Comparison of ENCODE assay signal across 8 cellular contexts in genomic region chr17:38584350-38584925, GRCh38. TPM values are rescaled to one million over a fixed set of nuclear protein-coding genes. Genes with fewer than 3 reads are reported as not detected.
DNase-seq lines count a peak whose midpoint lies in the region; ATAC-seq and TF ChIP-seq lines count a peak whose summit lies in the region.

No MANE protein-coding gene starts in this region.

- H3K9ac ChIP-seq in smooth muscle cell (ENCODE audit: low read depth) = no peak overlapping the region

- H3K9me3 ChIP-seq in ascending aorta (no peaks in the 10 kb centered on the region), hepatocyte (ENCODE audit: low read depth) (no peaks in the 10 kb centered on the region), smooth muscle cell (replicated peaks; ENCODE audit: low read depth) (no peaks in the 10 kb centered on the region)

- no peak overlapping the region for H3K4me2 ChIP-seq in hepatocyte
- no peak overlapping the region for H3K4me2 ChIP-seq in smooth muscle cell

- H3K79me2 ChIP-seq in hepatocyte = no peaks in the 10 kb centered on the region
- no peaks in the 10 kb centered on the region for H3K79me2 ChIP-seq in smooth muscle cell (ENCODE audit: low read depth)

- H3K4me1 ChIP-seq in ascending aorta (peaks cover 0 to 6% of the 10 kb centered on the region in 2 donors), hepatocyte (ENCODE audit: insufficient read depth) (peaks cover 10% of the 10 kb centered on the region), smooth muscle cell (ENCODE audit: low read depth) (peaks cover 23% of the 10 kb centered on the region)

- DNase-seq in ELR (ENCODE audit: low read depth) (peak; percentile 61), M059J (ENCODE audit: low read depth) (peak; percentile 53), T-helper 1 cell (peak; percentile 31 to 57 (median 49)), ascending aorta (ENCODE audit: low spot score in 2 of 2) (peak in 1 of 2 donors; percentile 79), hepatocyte (ENCODE audit: low spot score) (peak; percentile 79), smooth muscle cell (lab: John Stamatoyannopoulos, UW; ENCODE audit: unreplicated experiment) (no peak), NCI-H128 (lab: John Stamatoyannopoulos, UW; ENCODE audit: unreplicated experiment) (no peak)

- H3K9me2 ChIP-seq in hepatocyte (replicated peaks; ENCODE audit: insufficient read depth) = no peaks in the 10 kb centered on the region

- H2AFZ ChIP-seq in hepatocyte = no peak overlapping the region
- no peak overlapping the region for H2AFZ ChIP-seq in smooth muscle cell (ENCODE audit: low read depth)

- ATAC-seq in HG03521 (IDR thresholded peaks at IDR 0.05; ENCODE audit: unreplicated experiment) = no peak

- peak; percentile 88 to 98 (median 95) for TF ChIP-seq CTCF in ascending aorta (IDR thresholded peaks at IDR 0.05)
- peak; percentile 88 for TF ChIP-seq CTCF in hepatocyte (IDR thresholded peaks at IDR 0.05; ENCODE audit: poor library complexity)
- TF ChIP-seq CTCF in smooth muscle cell (IDR thresholded peaks at IDR 0.05; ENCODE audit: borderline replicate concordance, insufficient read depth, poor library complexity, severe bottlenecking) = peak; percentile 86

- H3K27me3 ChIP-seq in ascending aorta (peaks cover 5% of the 10 kb centered on the region), hepatocyte (peaks cover 10% of the 10 kb centered on the region), smooth muscle cell (ENCODE audit: low read depth) (peaks cover 10% of the 10 kb centered on the region)

- H3K4me3 ChIP-seq in ascending aorta (no peak overlapping the region), hepatocyte (no peak overlapping the region), smooth muscle cell (no peak overlapping the region)

- H4K20me1 ChIP-seq in hepatocyte (ENCODE audit: insufficient read depth, poor library complexity, severe bottlenecking) (no peaks in the 10 kb centered on the region), smooth muscle cell (ENCODE audit: low read depth) (no peaks in the 10 kb centered on the region)

- intact Hi-C loops in ascending aorta (cut with DNase I) = loop anchor here (1.0 to 5.0 kb wide), 2 partner anchors 26 to 162 kb away; no protein-coding TSS in a partner anchor

- H3K27ac ChIP-seq in ascending aorta (no peak overlapping the region), hepatocyte (no peak overlapping the region), smooth muscle cell (ENCODE audit: low read depth) (no peak overlapping the region)

- no peaks in the 10 kb centered on the region for H3K36me3 ChIP-seq in ascending aorta
- H3K36me3 ChIP-seq in hepatocyte (replicated peaks; ENCODE audit: insufficient read depth, low read depth) = no peaks in the 10 kb centered on the region
- H3K36me3 ChIP-seq in smooth muscle cell (ENCODE audit: low read depth) = no peaks in the 10 kb centered on the region

- no peaks in the 10 kb centered on the region for H3F3A ChIP-seq in smooth muscle cell (ENCODE audit: low read depth)

- WGBS in hepatocyte (ENCODE audit: low lambda C conversion rate, missing lambda C conversion rate) = 14% methylated on average over 19 of the region's 19 CpGs
- 10% methylated on average over 19 of the region's 19 CpGs for WGBS in smooth muscle cell (ENCODE audit: low lambda C conversion rate)

RNA-seq across cellular contexts. Expression of gene SRCIN1, which starts 21.3 kb away (rescaled TPM):
- total RNA-seq in M059J (2014; rRNA removed; shearing (Covaris generic)) = not detected in 2 replicates
- not detected for total RNA-seq in ascending aorta
- 0.90 and 1.4 TPM in 2 replicates for total RNA-seq in hepatocyte
- 0.82 and 1.2 TPM in 2 replicates for polyA plus RNA-seq in hepatocyte
- total RNA-seq in smooth muscle cell = 0.09 and 0.90 TPM in 2 replicates
- polyA plus RNA-seq in smooth muscle cell = 0.16 and 0.72 TPM in 2 replicates

Comparison
In these comparisons a context has a peak if more than half of its experiments do, and no peak if none do; other contexts are left out.
1. DNase-seq: peak in ELR (single experiment), M059J (single experiment), T-helper 1 cell (5 of 5) and hepatocyte (single experiment); none in smooth muscle cell (single experiment) and NCI-H128 (single experiment).
2. Peak in every context shown above with its lines, with median percentiles within 50 percentile points of each other: CTCF ChIP-seq.